Comparison of ENCODE assay signal across 35 cellular contexts in the genomic region with DNA sequence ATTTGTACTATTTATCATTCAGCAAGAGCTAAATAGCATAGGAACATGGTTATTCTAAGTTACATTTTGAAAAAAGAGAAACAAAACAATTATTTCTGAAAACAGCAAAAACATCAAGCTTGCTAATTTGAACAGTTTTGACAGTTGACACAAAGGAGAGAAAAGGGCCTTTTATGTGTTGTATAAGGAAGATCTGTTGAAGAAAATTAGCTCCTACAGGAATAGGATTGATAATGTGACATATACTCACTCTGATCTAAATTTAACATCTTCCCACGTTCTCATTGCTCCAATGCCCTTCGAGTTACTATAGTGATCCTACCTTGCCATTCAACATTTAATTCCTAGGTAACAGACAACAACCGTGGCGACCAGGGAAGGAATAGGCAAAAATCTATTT.
"Had no signal": no experiment of that assay in that cellular context is flagged by ENCODE, and none has a peak within 500 bp of the region (broad histone marks: within the 10 kb centered on the region; RNA-seq: fewer than 3 reads in every experiment).

No MANE protein-coding gene starts in this region.

- H3K4me1 Mint-ChIP-seq: activated T-helper 17 cell treated with anti-CD3 and anti-CD28 coated beads, Interleukin-2, amount 50 U/mL, for 72 hours had no signal

- H3K9me3 Mint-ChIP-seq: activated CD8-positive, alpha-beta T cell treated with anti-CD3 and anti-CD28 coated beads for 36 hours; activated naive CD8-positive, alpha-beta T cell treated with anti-CD3 and anti-CD28 coated beads for 36 hours; activated T-cell treated with anti-CD3 and anti-CD28 coated beads, Interleukin-2, amount 50 U/mL, for 72 hours; activated T-helper 17 cell treated with anti-CD3 and anti-CD28 coated beads, Interleukin-2, amount 50 U/mL, for 72 hours had no signal

- H3K27me3 Mint-ChIP-seq: activated CD8-positive, alpha-beta T cell treated with anti-CD3 and anti-CD28 coated beads for 36 hours had no signal

- H3K36me3 Mint-ChIP-seq: activated naive CD8-positive, alpha-beta T cell treated with anti-CD3 and anti-CD28 coated beads for 36 hours had no signal

- H3K4me1 ChIP-seq: ascending aorta, Peyer's patch had no signal

- H3K4me3 Mint-ChIP-seq: activated CD8-positive, alpha-beta T cell treated with anti-CD3 and anti-CD28 coated beads for 36 hours; activated naive CD8-positive, alpha-beta T cell treated with anti-CD3 and anti-CD28 coated beads for 36 hours; activated T-cell treated with anti-CD3 and anti-CD28 coated beads, Interleukin-2, amount 50 U/mL, for 72 hours; activated T-helper 17 cell treated with anti-CD3 and anti-CD28 coated beads, Interleukin-2, amount 50 U/mL, for 72 hours had no signal

- H3K36me3 ChIP-seq: ascending aorta, Peyer's patch, SJSA1, WERI-Rb-1 had no signal

- H3K4me3 ChIP-seq: ascending aorta, Peyer's patch, SJSA1 had no signal

- H3K27ac ChIP-seq: ascending aorta, KMS-11, Peyer's patch, WERI-Rb-1 had no signal

- H3K9ac ChIP-seq: KMS-11 had no signal

- DNase-seq: activated CD4-positive, alpha-beta T cell treated with anti-CD3 and anti-CD28 coated beads for 1 hour; activated CD4-positive, alpha-beta T cell treated with anti-CD3 and anti-CD28 coated beads for 48 hours; activated CD4-positive, CD25-positive, alpha-beta regulatory T cell; activated CD8-positive, alpha-beta T cell treated with anti-CD3 and anti-CD28 coated beads for 36 hours; activated effector memory CD4-positive, alpha-beta T cell treated with anti-CD3 and anti-CD28 coated beads, Interleukin-2, amount 50 U/mL, for 16 hours; activated naive CD4-positive, alpha-beta T cell; activated naive CD4-positive, alpha-beta T cell treated with anti-CD3 and anti-CD28 coated beads, Interleukin-2, amount 50 U/mL, for 16 hours; activated naive CD8-positive, alpha-beta T cell treated with anti-CD3 and anti-CD28 coated beads for 36 hours; activated T-cell treated with anti-CD3 and anti-CD28 coated beads, Interleukin-2, amount 50 U/mL, for 1 hour; activated T-cell treated with anti-CD3 and anti-CD28 coated beads, Interleukin-2, amount 50 U/mL, for 72 hours; amygdala; MM.1S; MV-4-11; NCI-H1092; NCI-H1436 treated with DMSO at 0.1 percent for 48 hours; NCI-H1694 treated with DMSO at 0.1 percent for 48 hours; NCI-H2029; NCI-H345; NCI-H510A; NCI-H526; NCI-H748 treated with DMSO at 0.1 percent for 48 hours; NK-92 treated with Interleukin-12 subunit alpha and Interleukin-12 subunit beta, amount 100 ng/mL, for 24 hours; PC-3; Peyer's patch; RPMI8226; SHP77 treated with DMSO at 0.1 percent for 48 hours; SW 1271; T-helper 1 cell; T-helper 2 cell; T-helper 9 cell; WERI-Rb-1 had no signal

- H3K9me3 ChIP-seq: ascending aorta, Peyer's patch, SJSA1 had no signal

- H3K27ac Mint-ChIP-seq: activated CD8-positive, alpha-beta T cell treated with anti-CD3 and anti-CD28 coated beads for 36 hours; activated naive CD8-positive, alpha-beta T cell treated with anti-CD3 and anti-CD28 coated beads for 36 hours; activated T-cell treated with anti-CD3 and anti-CD28 coated beads, Interleukin-2, amount 50 U/mL, for 72 hours; activated T-helper 17 cell treated with anti-CD3 and anti-CD28 coated beads, Interleukin-2, amount 50 U/mL, for 72 hours had no signal

- H3K27me3 ChIP-seq: ascending aorta, Peyer's patch, SJSA1 had no signal

- ATAC-seq: activated CD8-positive, alpha-beta T cell treated with anti-CD3 and anti-CD28 coated beads for 36 hours; activated T-cell treated with anti-CD3 and anti-CD28 coated beads, Interleukin-2, amount 50 U/mL, for 72 hours; activated T-helper 17 cell treated with anti-CD3 and anti-CD28 coated beads, Interleukin-2, amount 50 U/mL, for 72 hours; PC-3 had no signal

- H3K4me2 ChIP-seq: KMS-11 had no signal
